7 cellular contexts compared by ENCODE assay signal in the genomic region with DNA sequence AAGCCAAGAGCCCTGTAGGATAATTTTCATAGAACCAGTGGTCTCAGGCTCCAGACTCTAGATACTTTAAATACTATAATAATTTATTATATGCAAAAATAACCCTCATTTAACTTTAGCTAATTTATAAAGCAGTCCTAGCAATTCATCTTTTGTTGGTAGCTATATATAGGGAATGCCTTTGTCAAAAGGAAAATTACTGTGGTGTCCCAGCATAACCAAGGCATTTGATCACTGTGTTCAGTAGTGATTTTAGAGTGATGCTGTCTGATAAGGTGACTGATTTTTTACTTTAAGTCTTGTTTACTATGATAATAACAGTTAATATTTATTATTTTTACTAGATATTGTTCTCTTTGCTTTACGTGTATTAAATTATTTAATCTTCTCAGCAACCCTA.
"Had no signal": no experiment of that assay in that cellular context is flagged by ENCODE, and none has a peak within 500 bp of the region (broad histone marks: within the 10 kb centered on the region; RNA-seq: fewer than 3 reads in every experiment).

No MANE protein-coding gene starts in this region.

- H3K4me3 ChIP-seq: GM12878 had no signal

- DNase-seq: GDM1, GF-D8 had no signal

- FAIRE-seq: G401.6, GM12878, GM12892, GM18507, GM19239 had no signal

- ATAC-seq: GM12878 had no signal
